18 cellular contexts compared by ENCODE assay signal in genomic region chr22:28349114-28349513, GRCh38.
A peak's percentile ranks its signal among the peaks of the same experiment; 100 is the strongest.
DNase-seq lines count a peak whose midpoint lies in the region; ATAC-seq and TF ChIP-seq lines count a peak whose summit lies in the region.
"Had no signal": no experiment of that assay in that cellular context is flagged by ENCODE, and none has a peak within 500 bp of the region (broad histone marks: within the 10 kb centered on the region; RNA-seq: fewer than 3 reads in every experiment).

No MANE protein-coding gene starts in this region.

- no peaks in the 10 kb centered on the region for H3K27me3 ChIP-seq in SK-N-SH (ENCODE audit: insufficient read depth)
- no peaks in the 10 kb centered on the region for H3K27me3 ChIP-seq in neural cell (ENCODE audit: insufficient read depth, low read depth, low read length)
- H3K27me3 ChIP-seq: BE2C had no signal

- H3K9ac ChIP-seq in SK-N-SH (no peak overlapping the region), neural cell (ENCODE audit: low read length) (peak overlapping the region; percentile 55)

- TF ChIP-seq RAD21 in SK-N-SH (IDR thresholded peaks at IDR 0.05; ENCODE audit: low read length), result peak; percentile 26; the same call in 1 of the 2 replicates
- TF ChIP-seq RAD21 in neural cell (conservative IDR thresholded peaks at IDR 0.05), result no peak

- TF ChIP-seq EP300 in SK-N-SH (IDR thresholded peaks at IDR 0.05; ENCODE audit: borderline replicate concordance in 1 of 2, low read depth in 1 of 2, low read length in 1 of 2) (peak in 1 of 2 experiments; percentile 91; a peak in 2 of 4 replicates), neural cell (conservative IDR thresholded peaks at IDR 0.05; ENCODE audit: poor library complexity, severe bottlenecking) (no peak)

- no peak for TF ChIP-seq CTCF in HEK293 (tag by site-specific recombination; IDR thresholded peaks at IDR 0.05)
- TF ChIP-seq CTCF in SK-N-SH (IDR thresholded peaks at IDR 0.05), result no peak
- no peak for TF ChIP-seq CTCF in neural cell (IDR thresholded peaks at IDR 0.05; ENCODE audit: poor library complexity, severe bottlenecking)
- no peak for TF ChIP-seq CTCF in osteocyte (IDR thresholded peaks at IDR 0.05)

- DNase-seq in NCI-H446 (lab: John Stamatoyannopoulos, UW) (peak; percentile 42 to 70), SK-N-SH (peak; percentile 42), osteocyte (ENCODE audit: extremely low spot score, unreplicated experiment) (no peak), left colon (no peak), NCI-H2029 treated with DMSO at 0.1 percent for 48 hours (lab: John Stamatoyannopoulos, UW) (no peak)
- DNase-seq: CD4-positive, CD25-positive, alpha-beta regulatory T cell; COR-L47; HCEC 1CT; Kasumi-1; NCI-H1694 treated with DMSO at 0.1 percent for 48 hours; NCI-H748 treated with DMSO at 0.1 percent for 48 hours; OCI-M1; T-helper 2 cell had no signal

- H3K36me3 ChIP-seq in HEK293 (ENCODE audit: control insufficient read depth in 2 of 2, insufficient read depth in 1 of 2, low read length in 2 of 2) (no peaks in the 10 kb centered on the region), SK-N-SH (replicated peaks in 1 of 2; ENCODE audit: control insufficient read depth in 1 of 2, insufficient read depth in 2 of 2, low read length in 1 of 2) (no peaks in the 10 kb centered on the region), neural cell (ENCODE audit: insufficient read depth, low read length) (no peaks in the 10 kb centered on the region)
- H3K36me3 ChIP-seq: BE2C had no signal

- H4K20me1 ChIP-seq in SK-N-SH (ENCODE audit: insufficient read depth), result no peaks in the 10 kb centered on the region
- H4K20me1 ChIP-seq in neural cell (ENCODE audit: insufficient read depth), result no peaks in the 10 kb centered on the region

- 45% methylated on average over 2 of the region's 2 CpGs for WGBS in SK-N-SH (ENCODE audit: low lambda C conversion rate)

- H3K4me1 ChIP-seq in HEK293 (ENCODE audit: control insufficient read depth, insufficient read depth, low read length) (peaks cover 15% of the 10 kb centered on the region), SK-N-SH (ENCODE audit: control insufficient read depth in 1 of 2, insufficient read depth in 2 of 2, low read depth in 1 of 2, low read length in 1 of 2) (peaks cover 5 to 19% of the 10 kb centered on the region in 2 experiments; a peak in 3 of 4 replicates)

- no peaks in the 10 kb centered on the region for H3K79me2 ChIP-seq in SK-N-SH (ENCODE audit: insufficient read depth)
- H3K79me2 ChIP-seq in neural cell (replicated peaks; ENCODE audit: insufficient read depth, low read length), result peaks cover 31% of the 10 kb centered on the region

- intact Hi-C loops in left colon (cut with DNase I, micrococcal nuclease), result no loop called here

- POLR2A ChIA-PET in HEK293 (lab: Yijun Ruan, JAX) (no interaction called here), SK-N-SH (lab: Yijun Ruan, JAX) (no interaction called here)

- no peaks in the 10 kb centered on the region for H3K9me3 ChIP-seq in HEK293 (ENCODE audit: control insufficient read depth, insufficient read depth, low read depth, low read length)
- H3K9me3 ChIP-seq in SK-N-SH, result no peaks in the 10 kb centered on the region
- H3K9me3 ChIP-seq in neural cell (ENCODE audit: low read length), result no peaks in the 10 kb centered on the region
- H3K9me3 ChIP-seq: BE2C had no signal

- H3K4me3 ChIP-seq in HEK293 (ENCODE audit: low read depth, low read length), result no peak overlapping the region
- H3K4me3 ChIP-seq in SK-N-SH (ENCODE audit: low read depth in 2 of 2, low read length in 1 of 2), result no peak overlapping the region
- peak overlapping the region; percentile 56 for H3K4me3 ChIP-seq in neural cell (ENCODE audit: low read length)
- H3K4me3 ChIP-seq: GM23338 had no signal

- H3K9me3 Mint-ChIP-seq in osteocyte (ENCODE audit: unreplicated experiment), result no peaks in the 10 kb centered on the region
- H3K9me3 Mint-ChIP-seq: CD4-positive, CD25-positive, alpha-beta regulatory T cell; GM23338 had no signal

- H3K4me3 Mint-ChIP-seq in osteocyte (ENCODE audit: unreplicated experiment), result no peak overlapping the region
- H3K4me3 Mint-ChIP-seq: CD4-positive, CD25-positive, alpha-beta regulatory T cell; GM23338 had no signal

- peaks cover 10% of the 10 kb centered on the region for H3K4me1 Mint-ChIP-seq in osteocyte (ENCODE audit: unreplicated experiment)
- H3K4me1 Mint-ChIP-seq: CD4-positive, CD25-positive, alpha-beta regulatory T cell had no signal

- CTCF ChIA-PET in HEK293 (lab: Yijun Ruan, JAX), result no interaction called here
- CTCF ChIA-PET in SK-N-SH (lab: Yijun Ruan, JAX), result interaction anchor here (1.9 kb wide), 1 partner anchor 93 kb away, joined by 8 read pairs; no protein-coding TSS in a partner anchor

- H3K4me2 ChIP-seq in SK-N-SH, result no peak overlapping the region
- H3K4me2 ChIP-seq in neural cell (ENCODE audit: low read length), result peak overlapping the region; percentile 58
- H3K4me2 ChIP-seq: GM23338 had no signal

- H3K27ac ChIP-seq in HEK293 (ENCODE audit: extremely low read depth, low read depth, low read length) (no peak overlapping the region), SK-N-SH (ENCODE audit: low read depth in 2 of 2, low read length in 1 of 2) (peak overlapping the region in 1 of 2 experiments; percentile 89; a peak in 2 of 4 replicates), neural cell (ENCODE audit: low read length) (peak overlapping the region; percentile 88)

- no peaks in the 10 kb centered on the region for H3K27me3 Mint-ChIP-seq in osteocyte (ENCODE audit: unreplicated experiment)

- no peak for ATAC-seq in left colon
- ATAC-seq: GM23338, Right ventricle myocardium inferior had no signal

- no peak overlapping the region for H2AFZ ChIP-seq in SK-N-SH (ENCODE audit: low read depth)
- H2AFZ ChIP-seq in neural cell (ENCODE audit: low read depth, low read length), result no peak overlapping the region
- H2AFZ ChIP-seq: GM23338 had no signal

- no peak overlapping the region for H3K27ac Mint-ChIP-seq in osteocyte (ENCODE audit: unreplicated experiment)
- H3K27ac Mint-ChIP-seq: CD4-positive, CD25-positive, alpha-beta regulatory T cell; GM23338 had no signal

- H3K36me3 Mint-ChIP-seq in osteocyte (ENCODE audit: unreplicated experiment), result peaks cover 2% of the 10 kb centered on the region
- H3K36me3 Mint-ChIP-seq: CD4-positive, CD25-positive, alpha-beta regulatory T cell had no signal

- H3F3A ChIP-seq in SK-N-SH (replicated peaks; ENCODE audit: insufficient read depth) (no peaks in the 10 kb centered on the region), neural cell (ENCODE audit: insufficient read depth, low read length, poor library complexity, severe bottlenecking) (peaks cover 7% of the 10 kb centered on the region)

- no peaks in the 10 kb centered on the region for H3K9me2 ChIP-seq in SK-N-SH
- H3K9me2 ChIP-seq in neural cell (ENCODE audit: insufficient read depth, low read length), result no peaks in the 10 kb centered on the region

TF ChIP-seq in HEK293, 187 proteins besides CTCF, POLR2A, EP300 and RAD21 (continues in another document):
- TF ChIP-seq ZNF837 (tag by site-specific recombination; IDR thresholded peaks at IDR 0.05) (no peak), ZNF169 (tag by site-specific recombination; IDR thresholded peaks at IDR 0.05) (no peak), ZNF792 (tag by site-specific recombination; IDR thresholded peaks at IDR 0.05) (no peak), ZNF391 (tag by site-specific recombination; IDR thresholded peaks at IDR 0.05; ENCODE audit: borderline replicate concordance, low read depth) (no peak), HOXA7 (CRISPR knock-in tag; IDR thresholded peaks at IDR 0.05; ENCODE audit: borderline replicate concordance) (no peak)

TF ChIP-seq in SK-N-SH, 30 proteins besides CTCF, POLR2A, EP300 and RAD21 (continues in another document):
- no peak for TF ChIP-seq MEF2A (IDR thresholded peaks at IDR 0.05; ENCODE audit: borderline replicate concordance, low read depth)
- TF ChIP-seq RCOR1 (IDR thresholded peaks at IDR 0.05; ENCODE audit: low read length), result peak; percentile 82
- TF ChIP-seq RFX5 (IDR thresholded peaks at IDR 0.05; ENCODE audit: low read length), result 0 out of 2 replicates have a peak, but pooled peaks have one; percentile 25
- TF ChIP-seq MXI1 (IDR thresholded peaks at IDR 0.05; ENCODE audit: low read depth, low read length), result peak; percentile 83
- 0 out of 2 replicates have a peak, but pooled peaks have one; percentile 35 for TF ChIP-seq FOXJ3 (CRISPR knock-in tag; IDR thresholded peaks at IDR 0.05)
- TF ChIP-seq GATA2 (CRISPR knock-in tag; IDR thresholded peaks at IDR 0.05), result peak; percentile 84
- no peak for TF ChIP-seq ELF1 (IDR thresholded peaks at IDR 0.05)
- no peak for TF ChIP-seq IRF3 (IDR thresholded peaks at IDR 0.05; ENCODE audit: low read depth, low read length)

TF ChIP-seq in neural cell, 6 proteins besides CTCF, POLR2A, EP300 and RAD21:
- no peak for TF ChIP-seq SMC3 (conservative IDR thresholded peaks at IDR 0.05; ENCODE audit: poor library complexity)
- no peak for TF ChIP-seq POLR2AphosphoS5 (IDR thresholded peaks at IDR 0.05)
- no peak for TF ChIP-seq EZH2 (IDR thresholded peaks at IDR 0.05; ENCODE audit: borderline replicate concordance, insufficient read depth, low read length, poor library complexity, severe bottlenecking)
- TF ChIP-seq REST (IDR thresholded peaks at IDR 0.05; ENCODE audit: borderline replicate concordance), result no peak
- no peak for TF ChIP-seq MXI1 (conservative IDR thresholded peaks at IDR 0.05; ENCODE audit: poor library complexity, severe bottlenecking)
- TF ChIP-seq TAF1 (IDR thresholded peaks at IDR 0.05; ENCODE audit: low read depth), result no peak

Comparison
In these comparisons a context has a peak if more than half of its experiments do, and no peak if none do; other contexts are left out.
1. DNase-seq: peak in NCI-H446 (2 of 2) and SK-N-SH (single experiment); none in osteocyte (single experiment), left colon (0 of 2) and NCI-H2029 treated with DMSO at 0.1 percent for 48 hours (single experiment).